ENCODE assay signal across 1 cellular context in the genomic region with DNA sequence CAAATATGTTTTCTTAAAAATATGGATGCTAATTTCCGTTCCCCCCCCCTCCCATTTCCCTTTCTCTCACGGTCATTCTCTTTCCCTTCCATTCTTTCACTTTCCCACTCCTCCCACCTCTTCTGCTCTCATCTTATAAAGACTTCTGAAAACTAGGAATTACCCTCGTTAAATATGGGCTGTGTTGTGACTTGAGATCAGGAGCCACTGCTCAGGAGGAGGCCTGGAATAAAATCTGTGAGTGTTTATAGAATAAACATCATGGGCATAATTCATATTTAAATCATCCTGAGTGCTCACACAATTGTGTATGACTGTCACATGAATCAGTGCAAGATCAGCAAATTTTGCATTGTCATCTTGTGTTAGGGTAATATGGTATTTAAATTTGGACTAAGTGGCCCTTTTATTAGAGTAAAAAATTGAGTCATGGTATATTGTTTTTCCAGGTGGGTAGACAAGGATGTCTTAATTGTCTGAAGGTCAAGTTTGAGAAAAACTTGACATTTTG.
TF ChIP-seq lines count a peak whose summit lies in the region.

No MANE protein-coding gene starts in this region.

TF ChIP-seq in GM23338, 12 proteins besides CTCF, POLR2A, EP300 and RAD21 (continued from another document):
- TF ChIP-seq, protein P1, sequence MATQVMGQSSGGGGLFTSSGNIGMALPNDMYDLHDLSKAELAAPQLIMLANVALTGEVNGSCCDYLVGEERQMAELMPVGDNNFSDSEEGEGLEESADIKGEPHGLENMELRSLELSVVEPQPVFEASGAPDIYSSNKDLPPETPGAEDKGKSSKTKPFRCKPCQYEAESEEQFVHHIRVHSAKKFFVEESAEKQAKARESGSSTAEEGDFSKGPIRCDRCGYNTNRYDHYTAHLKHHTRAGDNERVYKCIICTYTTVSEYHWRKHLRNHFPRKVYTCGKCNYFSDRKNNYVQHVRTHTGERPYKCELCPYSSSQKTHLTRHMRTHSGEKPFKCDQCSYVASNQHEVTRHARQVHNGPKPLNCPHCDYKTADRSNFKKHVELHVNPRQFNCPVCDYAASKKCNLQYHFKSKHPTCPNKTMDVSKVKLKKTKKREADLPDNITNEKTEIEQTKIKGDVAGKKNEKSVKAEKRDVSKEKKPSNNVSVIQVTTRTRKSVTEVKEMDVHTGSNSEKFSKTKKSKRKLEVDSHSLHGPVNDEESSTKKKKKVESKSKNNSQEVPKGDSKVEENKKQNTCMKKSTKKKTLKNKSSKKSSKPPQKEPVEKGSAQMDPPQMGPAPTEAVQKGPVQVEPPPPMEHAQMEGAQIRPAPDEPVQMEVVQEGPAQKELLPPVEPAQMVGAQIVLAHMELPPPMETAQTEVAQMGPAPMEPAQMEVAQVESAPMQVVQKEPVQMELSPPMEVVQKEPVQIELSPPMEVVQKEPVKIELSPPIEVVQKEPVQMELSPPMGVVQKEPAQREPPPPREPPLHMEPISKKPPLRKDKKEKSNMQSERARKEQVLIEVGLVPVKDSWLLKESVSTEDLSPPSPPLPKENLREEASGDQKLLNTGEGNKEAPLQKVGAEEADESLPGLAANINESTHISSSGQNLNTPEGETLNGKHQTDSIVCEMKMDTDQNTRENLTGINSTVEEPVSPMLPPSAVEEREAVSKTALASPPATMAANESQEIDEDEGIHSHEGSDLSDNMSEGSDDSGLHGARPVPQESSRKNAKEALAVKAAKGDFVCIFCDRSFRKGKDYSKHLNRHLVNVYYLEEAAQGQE (IDR thresholded peaks at IDR 0.05; ENCODE audit: unreplicated experiment), result no peak
- no peak for TF ChIP-seq JUNB (IDR thresholded peaks at IDR 0.05; ENCODE audit: unreplicated experiment)
- TF ChIP-seq EZH2phosphoT487 (IDR thresholded peaks at IDR 0.05; ENCODE audit: unreplicated experiment), result no peak
- TF ChIP-seq STAT1 (IDR thresholded peaks at IDR 0.05; ENCODE audit: unreplicated experiment), result no peak
- no peak for TF ChIP-seq POLR2AphosphoS5 (IDR thresholded peaks at IDR 0.05; ENCODE audit: low read depth)
- TF ChIP-seq, protein P2, sequence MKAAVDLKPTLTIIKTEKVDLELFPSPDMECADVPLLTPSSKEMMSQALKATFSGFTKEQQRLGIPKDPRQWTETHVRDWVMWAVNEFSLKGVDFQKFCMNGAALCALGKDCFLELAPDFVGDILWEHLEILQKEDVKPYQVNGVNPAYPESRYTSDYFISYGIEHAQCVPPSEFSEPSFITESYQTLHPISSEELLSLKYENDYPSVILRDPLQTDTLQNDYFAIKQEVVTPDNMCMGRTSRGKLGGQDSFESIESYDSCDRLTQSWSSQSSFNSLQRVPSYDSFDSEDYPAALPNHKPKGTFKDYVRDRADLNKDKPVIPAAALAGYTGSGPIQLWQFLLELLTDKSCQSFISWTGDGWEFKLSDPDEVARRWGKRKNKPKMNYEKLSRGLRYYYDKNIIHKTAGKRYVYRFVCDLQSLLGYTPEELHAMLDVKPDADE (IDR thresholded peaks at IDR 0.05), result no peak
